ENCODE assay signal across 1 cellular context in the genomic region with DNA sequence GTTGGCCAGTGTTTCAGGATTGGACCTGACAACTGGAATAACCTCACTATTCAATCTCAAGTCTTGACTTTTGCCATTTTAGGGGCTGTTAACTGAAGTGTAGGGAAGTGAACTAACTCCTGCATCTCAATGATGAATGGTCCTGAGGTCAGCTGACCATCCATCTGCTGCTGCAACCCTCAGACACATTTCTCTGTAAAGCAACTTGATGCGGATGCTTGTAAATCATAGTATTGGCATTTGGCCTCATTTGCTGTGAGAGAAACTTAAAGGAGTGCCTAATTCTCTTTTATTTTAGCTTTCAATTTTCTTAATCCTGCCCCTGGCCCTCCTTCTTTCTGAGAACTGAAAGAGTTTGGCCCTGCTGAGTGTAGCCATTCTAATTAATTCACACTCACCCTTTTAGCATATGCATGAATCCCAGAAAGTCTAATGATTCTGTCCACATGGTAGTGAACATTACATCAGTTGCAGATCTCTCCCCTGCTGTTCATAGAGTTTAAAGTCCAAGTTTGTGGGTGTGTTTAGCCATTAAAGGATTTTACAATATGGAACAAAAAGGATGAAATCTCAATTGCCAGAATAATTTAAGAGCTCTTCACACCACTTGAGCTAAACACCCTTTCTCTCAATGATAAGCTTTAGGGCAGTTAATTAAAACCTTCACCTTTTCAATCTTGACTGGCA.
TF ChIP-seq lines count a peak whose summit lies in the region.

No MANE protein-coding gene starts in this region.

TF ChIP-seq in GM23338, 12 proteins besides CTCF, POLR2A, EP300 and RAD21 (continued from another document):
- TF ChIP-seq, protein P1, sequence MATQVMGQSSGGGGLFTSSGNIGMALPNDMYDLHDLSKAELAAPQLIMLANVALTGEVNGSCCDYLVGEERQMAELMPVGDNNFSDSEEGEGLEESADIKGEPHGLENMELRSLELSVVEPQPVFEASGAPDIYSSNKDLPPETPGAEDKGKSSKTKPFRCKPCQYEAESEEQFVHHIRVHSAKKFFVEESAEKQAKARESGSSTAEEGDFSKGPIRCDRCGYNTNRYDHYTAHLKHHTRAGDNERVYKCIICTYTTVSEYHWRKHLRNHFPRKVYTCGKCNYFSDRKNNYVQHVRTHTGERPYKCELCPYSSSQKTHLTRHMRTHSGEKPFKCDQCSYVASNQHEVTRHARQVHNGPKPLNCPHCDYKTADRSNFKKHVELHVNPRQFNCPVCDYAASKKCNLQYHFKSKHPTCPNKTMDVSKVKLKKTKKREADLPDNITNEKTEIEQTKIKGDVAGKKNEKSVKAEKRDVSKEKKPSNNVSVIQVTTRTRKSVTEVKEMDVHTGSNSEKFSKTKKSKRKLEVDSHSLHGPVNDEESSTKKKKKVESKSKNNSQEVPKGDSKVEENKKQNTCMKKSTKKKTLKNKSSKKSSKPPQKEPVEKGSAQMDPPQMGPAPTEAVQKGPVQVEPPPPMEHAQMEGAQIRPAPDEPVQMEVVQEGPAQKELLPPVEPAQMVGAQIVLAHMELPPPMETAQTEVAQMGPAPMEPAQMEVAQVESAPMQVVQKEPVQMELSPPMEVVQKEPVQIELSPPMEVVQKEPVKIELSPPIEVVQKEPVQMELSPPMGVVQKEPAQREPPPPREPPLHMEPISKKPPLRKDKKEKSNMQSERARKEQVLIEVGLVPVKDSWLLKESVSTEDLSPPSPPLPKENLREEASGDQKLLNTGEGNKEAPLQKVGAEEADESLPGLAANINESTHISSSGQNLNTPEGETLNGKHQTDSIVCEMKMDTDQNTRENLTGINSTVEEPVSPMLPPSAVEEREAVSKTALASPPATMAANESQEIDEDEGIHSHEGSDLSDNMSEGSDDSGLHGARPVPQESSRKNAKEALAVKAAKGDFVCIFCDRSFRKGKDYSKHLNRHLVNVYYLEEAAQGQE (IDR thresholded peaks at IDR 0.05; ENCODE audit: unreplicated experiment), result no peak
- TF ChIP-seq JUNB (IDR thresholded peaks at IDR 0.05; ENCODE audit: unreplicated experiment) (no peak), POLR2AphosphoS5 (IDR thresholded peaks at IDR 0.05; ENCODE audit: low read depth) (no peak)
